Comparison of ENCODE assay signal across 26 cellular contexts in genomic region chr12:80823393-80823792, GRCh38.
"Had no signal": no experiment of that assay in that cellular context is flagged by ENCODE, and none has a peak within 500 bp of the region (broad histone marks: within the 10 kb centered on the region; RNA-seq: fewer than 3 reads in every experiment).

No MANE protein-coding gene starts in this region.

- H3K4me1 Mint-ChIP-seq: naive thymus-derived CD8-positive, alpha-beta T cell; stimulated activated effector memory CD8-positive, alpha-beta T cell treated with anti-CD3 and anti-CD28 coated beads, Interleukin-12 subunit alpha, Interleukin-12 subunit beta, amount 100 ng/mL, for 72 hours had no signal

- H3K4me1 ChIP-seq: esophagus squamous epithelium, lower lobe of right lung, psoas muscle, sigmoid colon, stomach, testis, tibial artery, upper lobe of left lung had no signal

- H3K4me3 Mint-ChIP-seq: effector memory CD8-positive, alpha-beta T cell; naive thymus-derived CD8-positive, alpha-beta T cell; nephron progenitor cell; stimulated activated effector memory CD8-positive, alpha-beta T cell treated with anti-CD3 and anti-CD28 coated beads, Interleukin-12 subunit alpha, Interleukin-12 subunit beta, amount 100 ng/mL, for 72 hours had no signal

- H3K27ac Mint-ChIP-seq: effector memory CD8-positive, alpha-beta T cell; naive thymus-derived CD8-positive, alpha-beta T cell; nephron progenitor cell; stimulated activated effector memory CD8-positive, alpha-beta T cell treated with anti-CD3 and anti-CD28 coated beads, Interleukin-12 subunit alpha, Interleukin-12 subunit beta, amount 100 ng/mL, for 72 hours had no signal

- H3K27me3 Mint-ChIP-seq: effector memory CD8-positive, alpha-beta T cell; naive thymus-derived CD8-positive, alpha-beta T cell had no signal

- H3K27ac ChIP-seq: esophagus squamous epithelium, heart right ventricle, left ventricle myocardium inferior, lower lobe of right lung, ovary, psoas muscle, sigmoid colon, stomach, testis, tibial artery, upper lobe of left lung had no signal

- H3K9me3 ChIP-seq: esophagus squamous epithelium, lower lobe of right lung, ovary, psoas muscle, sigmoid colon, stomach, testis, tibial artery, upper lobe of left lung had no signal

- H3K27me3 ChIP-seq: esophagus squamous epithelium, heart right ventricle, ovary, sigmoid colon, stomach, testis, tibial artery, upper lobe of left lung had no signal

- H3K36me3 ChIP-seq: esophagus squamous epithelium, left ventricle myocardium inferior, lower lobe of right lung, ovary, sigmoid colon, stomach, tibial artery, upper lobe of left lung had no signal

- DNase-seq: cortex of kidney; effector memory CD8-positive, alpha-beta T cell; erythroblast; esophagus squamous epithelium; foreskin melanocyte; glutamatergic neuron; heart right ventricle; hippocampal formation; kidney glomerular epithelial cell; left colon; left ventricle myocardium inferior; lower lobe of right lung; naive thymus-derived CD8-positive, alpha-beta T cell; nephron progenitor cell; occipital lobe; ovary; psoas muscle; sigmoid colon; stimulated activated CD4-positive, alpha-beta T cell treated with anti-CD3 and anti-CD28 coated beads, Interleukin-2, amount 100 ng/mL, for 24 hours; stimulated activated CD4-positive, alpha-beta T cell treated with anti-CD3 and anti-CD28 coated beads, Interleukin-4, amount 100 ng/mL, for 24 hours; stimulated activated naive CD4-positive, alpha-beta T cell treated with Interleukin-2 at 50 U/mL for 16 hours; stomach; testis; tibial artery had no signal

- H3K36me3 Mint-ChIP-seq: naive thymus-derived CD8-positive, alpha-beta T cell; stimulated activated effector memory CD8-positive, alpha-beta T cell treated with anti-CD3 and anti-CD28 coated beads, Interleukin-12 subunit alpha, Interleukin-12 subunit beta, amount 100 ng/mL, for 72 hours had no signal

- ATAC-seq: effector memory CD8-positive, alpha-beta T cell; heart right ventricle; left colon; lower lobe of right lung; naive thymus-derived CD8-positive, alpha-beta T cell; psoas muscle; stimulated activated effector memory CD8-positive, alpha-beta T cell treated with anti-CD3 and anti-CD28 coated beads, Interleukin-12 subunit alpha, Interleukin-12 subunit beta, amount 100 ng/mL, for 72 hours had no signal

- H3K4me3 ChIP-seq: esophagus squamous epithelium, heart right ventricle, left ventricle myocardium inferior, lower lobe of right lung, ovary, psoas muscle, sigmoid colon, stomach, testis, tibial artery, upper lobe of left lung had no signal
